ENCODE assay signal across 1 cellular context in genomic region chr20:31587545-31588389, GRCh38.
TF ChIP-seq lines count a peak whose summit lies in the region.

No MANE protein-coding gene starts in this region.

TF ChIP-seq in HepG2, 621 proteins besides CTCF, POLR2A, EP300 and RAD21 (continued from another document and continues in another):
- no peak for TF ChIP-seq ZNF503 (CRISPR knock-in tag; IDR thresholded peaks at IDR 0.05)
- TF ChIP-seq ZNF646 (CRISPR knock-in tag; IDR thresholded peaks at IDR 0.05) = no peak
- TF ChIP-seq ZNF33B (CRISPR knock-in tag; IDR thresholded peaks at IDR 0.05) = no peak
- peak; percentile 85; the same call in 1 of the 2 replicates for TF ChIP-seq TFDP1 (CRISPR knock-in tag; IDR thresholded peaks at IDR 0.05; ENCODE audit: borderline replicate concordance)
- TF ChIP-seq TFE3 (CRISPR knock-in tag; IDR thresholded peaks at IDR 0.05) = peak; percentile 35; the same call in 1 of the 2 replicates
- TF ChIP-seq TEAD2 (CRISPR knock-in tag; IDR thresholded peaks at IDR 0.05) = no peak
- peak; percentile 67; the same call in 1 of the 2 replicates for TF ChIP-seq ZFYVE20 (CRISPR knock-in tag; IDR thresholded peaks at IDR 0.05; ENCODE audit: borderline replicate concordance, low read depth)
- TF ChIP-seq CREB3 (CRISPR knock-in tag; IDR thresholded peaks at IDR 0.05) = peak; percentile 86
- no peak for TF ChIP-seq NFE2 (CRISPR knock-in tag; IDR thresholded peaks at IDR 0.05)
- no peak for TF ChIP-seq ZNF296 (CRISPR knock-in tag; conservative IDR thresholded peaks at IDR 0.05)
- no peak for TF ChIP-seq ZNF609 (CRISPR knock-in tag; IDR thresholded peaks at IDR 0.05; ENCODE audit: borderline replicate concordance)
- no peak for TF ChIP-seq FOXO4 (CRISPR knock-in tag; conservative IDR thresholded peaks at IDR 0.05)
- TF ChIP-seq MBNL3 (CRISPR knock-in tag; conservative IDR thresholded peaks at IDR 0.05) = no peak
- no peak for TF ChIP-seq ZNF318 (CRISPR knock-in tag; IDR thresholded peaks at IDR 0.05)
- no peak for TF ChIP-seq RFX3 (CRISPR knock-in tag; IDR thresholded peaks at IDR 0.05)
- TF ChIP-seq FOXA3 (CRISPR knock-in tag; IDR thresholded peaks at IDR 0.05) = no peak; the same call in none of the 2 replicates
- TF ChIP-seq MXD1 (CRISPR knock-in tag; IDR thresholded peaks at IDR 0.05) = peak; percentile 62; the same call in 1 of the 2 replicates
- TF ChIP-seq HOXA5 (CRISPR knock-in tag; IDR thresholded peaks at IDR 0.05) = 0 out of 2 replicates have a peak, but pooled peaks have one; percentile 27
